Comparison of ENCODE assay signal across 6 cellular contexts in genomic region chr17:82003411-82004381, GRCh38. TPM values are rescaled to one million over a fixed set of nuclear protein-coding genes. Genes with fewer than 3 reads are reported as not detected.
DNase-seq lines count a peak whose midpoint lies in the region; ATAC-seq and TF ChIP-seq lines count a peak whose summit lies in the region.

No MANE protein-coding gene starts in this region.

- H3K9ac ChIP-seq in HUES6 (ENCODE audit: low read length): peak overlapping the region; percentile 58
- no peak overlapping the region for H3K9ac ChIP-seq in endodermal cell (ENCODE audit: extremely low read depth, low read length, poor library complexity, severe bottlenecking)

- no peaks in the 10 kb centered on the region for H3K9me3 Mint-ChIP-seq in endodermal cell

- H3K27me3 Mint-ChIP-seq in endodermal cell (ENCODE audit: insufficient read depth): no peaks in the 10 kb centered on the region

- no peak overlapping the region for H3K4me3 ChIP-seq in HUES6 (ENCODE audit: low read depth, low read length)
- no peak overlapping the region for H3K4me3 ChIP-seq in endodermal cell (ENCODE audit: low read length)
- H3K4me3 ChIP-seq in skeletal muscle cell (ENCODE audit: low read depth, low read length): no peak overlapping the region

- WGBS in endodermal cell (ENCODE audit: insufficient coverage in 1 of 2, insufficient read length in 1 of 2), 2 experiments: 83 to 89% methylated on average over 28 to 53 of the region's 53 CpGs

- H3K27me3 ChIP-seq in HUES6 (ENCODE audit: control insufficient read depth, insufficient read depth, low read length): no peaks in the 10 kb centered on the region
- no peaks in the 10 kb centered on the region for H3K27me3 ChIP-seq in endodermal cell (ENCODE audit: control insufficient read depth, insufficient read depth, low read length, poor library complexity, severe bottlenecking)

- DNase-seq in endodermal cell: peak; percentile 80
- peak; percentile 83 for DNase-seq in skeletal muscle cell (ENCODE audit: low read depth)
- DNase-seq in GM19238 (ENCODE audit: insufficient read length, low spot score): no peak
- no peak for DNase-seq in NCI-H2107 (lab: John Stamatoyannopoulos, UW)

- H3K36me3 ChIP-seq in HUES6 (ENCODE audit: control insufficient read depth, insufficient read depth, low read length) (no peaks in the 10 kb centered on the region; the same call in 1 of the 2 replicates), endodermal cell (ENCODE audit: control insufficient read depth, insufficient read depth, low read length) (no peaks in the 10 kb centered on the region)

- no peak overlapping the region for H3K27ac Mint-ChIP-seq in endodermal cell

- no peak for ATAC-seq in HG02588 (IDR thresholded peaks at IDR 0.05; ENCODE audit: unreplicated experiment)

- H3K4me3 Mint-ChIP-seq in endodermal cell: no peak overlapping the region

- no peak for TF ChIP-seq CTCF in endodermal cell (conservative IDR thresholded peaks at IDR 0.05)

- H3K36me3 Mint-ChIP-seq in endodermal cell (ENCODE audit: low read depth): no peaks in the 10 kb centered on the region

- H3K9me3 ChIP-seq in HUES6 (ENCODE audit: control insufficient read depth, insufficient read depth, low read depth, low read length) (no peaks in the 10 kb centered on the region), endodermal cell (ENCODE audit: control insufficient read depth, low read length) (no peaks in the 10 kb centered on the region)

- H3K4me1 ChIP-seq in HUES6 (ENCODE audit: control insufficient read depth, insufficient read depth, low read length): peaks cover 5% of the 10 kb centered on the region; the same call in 1 of the 2 replicates
- H3K4me1 ChIP-seq in endodermal cell (ENCODE audit: control insufficient read depth, insufficient read depth, low read length): no peaks in the 10 kb centered on the region

- H3K4me1 Mint-ChIP-seq in endodermal cell: no peaks in the 10 kb centered on the region

- H3K27ac ChIP-seq in HUES6 (ENCODE audit: low read depth, low read length) (peak overlapping the region; percentile 61; the same call in 1 of the 2 replicates), endodermal cell (ENCODE audit: low read depth, low read length) (peak overlapping the region; percentile 66)

RNA-seq across cellular contexts. Expression of gene CENPX, which starts 19.0 kb away (rescaled TPM):
- total RNA-seq in endodermal cell: 10 to 100 TPM; 80.0 to 85.0 TPM
- polyA plus RNA-seq in endodermal cell (2013, experiment 1 of 2): 62.5 TPM
- 61.5 TPM for polyA plus RNA-seq in endodermal cell (2013, experiment 2 of 2)

RNA-seq across cellular contexts. Expression of gene LRRC45, which starts 19.4 kb away (rescaled TPM):
- total RNA-seq in endodermal cell: 10 to 100 TPM; 35.1 to 38.9 TPM
- polyA plus RNA-seq in endodermal cell (2013, experiment 1 of 2): 22.3 TPM
- 20.1 TPM for polyA plus RNA-seq in endodermal cell (2013, experiment 2 of 2)

RNA-seq across cellular contexts. Expression of gene ASPSCR1, which starts 26.3 kb away (rescaled TPM):
- 10 to 100 TPM; 50.8 to 65.4 TPM for total RNA-seq in endodermal cell
- polyA plus RNA-seq in endodermal cell (2013, experiment 1 of 2): 41.5 TPM
- 30.3 TPM for polyA plus RNA-seq in endodermal cell (2013, experiment 2 of 2)

RNA-seq across cellular contexts. Expression of gene RAC3, which starts 27.8 kb away (rescaled TPM):
- 10 to 100 TPM; 45.7 to 53.9 TPM for total RNA-seq in endodermal cell
- polyA plus RNA-seq in endodermal cell (2013, experiment 1 of 2): 58.8 TPM
- polyA plus RNA-seq in endodermal cell (2013, experiment 2 of 2): 53.5 TPM

RNA-seq across cellular contexts. Expression of gene DCXR, which starts 33.8 kb away (rescaled TPM):
- total RNA-seq in endodermal cell: 10 to 100 TPM; 73.8 to 83.6 TPM
- polyA plus RNA-seq in endodermal cell (2013, experiment 1 of 2): 84.8 TPM
- 72.9 TPM for polyA plus RNA-seq in endodermal cell (2013, experiment 2 of 2)

Comparison
In these comparisons a context has a peak if more than half of its experiments do, and no peak if none do; other contexts are left out.
1. DNase-seq: peak in endodermal cell (single experiment) and skeletal muscle cell (single experiment); none in GM19238 (single experiment) and NCI-H2107 (single experiment).